In the genomic region with DNA sequence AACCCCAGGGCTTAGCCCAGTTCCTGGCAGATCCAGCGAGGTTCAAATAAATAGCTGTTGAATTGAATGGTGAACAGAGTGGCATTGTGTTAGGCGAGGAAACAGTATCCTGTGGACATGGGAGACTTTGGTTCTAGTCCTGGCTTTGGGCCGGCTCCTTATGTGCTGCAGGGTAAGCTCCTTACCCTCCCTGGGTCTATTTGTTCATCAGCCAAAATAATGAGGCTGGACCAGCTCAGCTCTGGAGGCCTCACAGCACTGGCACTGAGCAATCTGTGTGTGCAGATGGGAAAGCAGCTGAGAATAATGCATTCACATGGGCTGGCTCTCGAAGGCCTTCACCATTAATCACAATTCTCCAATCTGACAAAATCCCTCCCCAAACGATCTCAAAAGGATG, we compare ENCODE assay signal across 21 cellular contexts.
"Had no signal": no experiment of that assay in that cellular context is flagged by ENCODE, and none has a peak within 500 bp of the region (broad histone marks: within the 10 kb centered on the region; RNA-seq: fewer than 3 reads in every experiment).

No MANE protein-coding gene starts in this region.

- H3K4me1 Mint-ChIP-seq: activated CD4-positive, alpha-beta memory T cell treated with anti-CD3 and anti-CD28 coated beads, Interleukin-2, amount 10 ng/mL, durations not matched to agents 7 days and 5 days; activated CD8-positive, alpha-beta memory T cell treated with anti-CD3 and anti-CD28 coated beads, Interleukin-2, amount 10 ng/mL, durations not matched to agents 7 days and 5 days; activated naive CD8-positive, alpha-beta T cell treated with anti-CD3 and anti-CD28 coated beads, Interleukin-2, amount 10 ng/mL, durations not matched to agents 7 days and 5 days; central memory CD8-positive, alpha-beta T cell; immature natural killer cell; natural killer cell had no signal

- H3K4me3 Mint-ChIP-seq: activated CD4-positive, alpha-beta memory T cell treated with anti-CD3 and anti-CD28 coated beads, Interleukin-2, amount 10 ng/mL, durations not matched to agents 7 days and 5 days; activated CD8-positive, alpha-beta memory T cell treated with anti-CD3 and anti-CD28 coated beads, Interleukin-2, amount 10 ng/mL, durations not matched to agents 7 days and 5 days; activated naive CD8-positive, alpha-beta T cell treated with anti-CD3 and anti-CD28 coated beads, Interleukin-2, amount 10 ng/mL, durations not matched to agents 7 days and 5 days; central memory CD8-positive, alpha-beta T cell; immature natural killer cell; natural killer cell; stimulated activated naive CD8-positive, alpha-beta T cell treated with anti-CD3 and anti-CD28 coated beads, Interleukin-15, Interleukin-2, amounts not matched to agents 100 ng/mL and 50 ng/mL, for 24 hours; T-helper 2 cell treated with Interferon-gamma antibody and Interleukin-4, amounts not matched to agents 5 μg/mL and 100 μg/mL, for 36 hours; type B pancreatic cell had no signal

- DNase-seq: activated CD4-positive, alpha-beta memory T cell treated with anti-CD3 and anti-CD28 coated beads, Interleukin-2, amount 10 ng/mL, durations not matched to agents 7 days and 5 days; activated CD4-positive, alpha-beta T cell treated with anti-CD3 and anti-CD28 coated beads for 4 hours; activated CD8-positive, alpha-beta memory T cell treated with anti-CD3 and anti-CD28 coated beads, Interleukin-2, amount 10 ng/mL, durations not matched to agents 7 days and 5 days; activated naive CD4-positive, alpha-beta T cell treated with Interleukin-2 at 50 U/mL for 16 hours; activated naive CD8-positive, alpha-beta T cell treated with anti-CD3 and anti-CD28 coated beads, Interleukin-2, amount 10 ng/mL, durations not matched to agents 7 days and 5 days; activated T-cell treated with anti-CD3 and anti-CD28 coated beads, Interleukin-2, amount 50 U/mL, for 1 hour; body of pancreas; effector CD8-positive, alpha-beta T cell; gastrocnemius medialis; heart right ventricle; immature natural killer cell; mesenchymal stem cell; natural killer cell; stimulated activated CD4-positive, alpha-beta T cell treated with anti-CD3 and anti-CD28 coated beads, Interleukin-12 subunit alpha, Interleukin-12 subunit beta, amount 100 ng/mL, for 4 hours; stimulated activated CD4-positive, alpha-beta T cell treated with anti-CD3 and anti-CD28 coated beads, Interleukin-1b, Interleukin-23, amount 100 ng/mL, for 48 hours; testis had no signal

- H3K9me3 Mint-ChIP-seq: activated CD4-positive, alpha-beta memory T cell treated with anti-CD3 and anti-CD28 coated beads, Interleukin-2, amount 10 ng/mL, durations not matched to agents 7 days and 5 days; activated naive CD8-positive, alpha-beta T cell treated with anti-CD3 and anti-CD28 coated beads, Interleukin-2, amount 10 ng/mL, durations not matched to agents 7 days and 5 days; activated T-helper 2 cell treated with anti-CD3 and anti-CD28 coated beads, Interferon-gamma antibody, Interleukin-2, Interleukin-4, amounts not matched to agents 10 μg/mL and 5 μg/mL and 100 μg/mL, durations not matched to agents 14 hours and 24 hours and 36 hours; central memory CD8-positive, alpha-beta T cell; immature natural killer cell; natural killer cell; stimulated activated naive CD8-positive, alpha-beta T cell treated with anti-CD3 and anti-CD28 coated beads, Interleukin-15, Interleukin-2, amounts not matched to agents 100 ng/mL and 50 ng/mL, for 24 hours; T-helper 2 cell treated with Interferon-gamma antibody and Interleukin-4, amounts not matched to agents 5 μg/mL and 100 μg/mL, for 36 hours; type B pancreatic cell had no signal

- H3K36me3 Mint-ChIP-seq: activated CD8-positive, alpha-beta memory T cell treated with anti-CD3 and anti-CD28 coated beads, Interleukin-2, amount 10 ng/mL, durations not matched to agents 7 days and 5 days; activated naive CD8-positive, alpha-beta T cell treated with anti-CD3 and anti-CD28 coated beads, Interleukin-2, amount 10 ng/mL, durations not matched to agents 7 days and 5 days; immature natural killer cell; natural killer cell; type B pancreatic cell had no signal

- H3K27ac Mint-ChIP-seq: activated CD4-positive, alpha-beta memory T cell treated with anti-CD3 and anti-CD28 coated beads, Interleukin-2, amount 10 ng/mL, durations not matched to agents 7 days and 5 days; activated CD8-positive, alpha-beta memory T cell treated with anti-CD3 and anti-CD28 coated beads, Interleukin-2, amount 10 ng/mL, durations not matched to agents 7 days and 5 days; activated naive CD8-positive, alpha-beta T cell treated with anti-CD3 and anti-CD28 coated beads, Interleukin-2, amount 10 ng/mL, durations not matched to agents 7 days and 5 days; activated T-helper 2 cell treated with anti-CD3 and anti-CD28 coated beads, Interferon-gamma antibody, Interleukin-2, Interleukin-4, amounts not matched to agents 10 μg/mL and 5 μg/mL and 100 μg/mL, durations not matched to agents 14 hours and 24 hours and 36 hours; immature natural killer cell; natural killer cell; stimulated activated naive CD8-positive, alpha-beta T cell treated with anti-CD3 and anti-CD28 coated beads, Interleukin-15, Interleukin-2, amounts not matched to agents 100 ng/mL and 50 ng/mL, for 24 hours; T-helper 2 cell treated with Interferon-gamma antibody and Interleukin-4, amounts not matched to agents 5 μg/mL and 100 μg/mL, for 36 hours; type B pancreatic cell had no signal
